In genomic region chr2:121974919-121975654, GRCh38 we compare ENCODE assay signal across 8 cellular contexts.
DNase-seq lines count a peak whose midpoint lies in the region; ATAC-seq and TF ChIP-seq lines count a peak whose summit lies in the region.

No MANE protein-coding gene starts in this region.

- H3K27ac Mint-ChIP-seq in naive thymus-derived CD4-positive, alpha-beta T cell, result peak overlapping the region in 3 of 9 donors; percentile 21 to 66 (median 25)

- intact Hi-C loops in esophagus squamous epithelium (cut with DNase I), result no loop called here
- intact Hi-C loops in naive thymus-derived CD4-positive, alpha-beta T cell (cut with micrococcal nuclease), result loop anchor here (1.0 to 2.0 kb wide), 2 partner anchors 444 to 476 kb away; partner anchors contain the start of gene RNU4ATAC (in 1 of the 2)

- DNase-seq in HT-29 (ENCODE audit: low spot score) (peak; percentile 96), NOMO-1 (lab: John Stamatoyannopoulos, UW; ENCODE audit: unreplicated experiment in 2 of 2) (peak; percentile 57 to 68), activated T-cell treated with anti-CD3 and anti-CD28 coated beads for 1 hour (ENCODE audit: low read depth) (peak; percentile 3), esophagus squamous epithelium (lab: John Stamatoyannopoulos, UW) (no peak)
- DNase-seq in naive thymus-derived CD4-positive, alpha-beta T cell, result peak; percentile 12 to 70 (median 59)

- no peak for TF ChIP-seq POLR2A in esophagus squamous epithelium (IDR thresholded peaks at IDR 0.05)

- POLR2A ChIA-PET in naive thymus-derived CD4-positive, alpha-beta T cell (lab: Charles Lee), result no interaction called here

- H3K27ac ChIP-seq in DOHH2 (ENCODE audit: low read depth, low read length) (no peak overlapping the region), esophagus squamous epithelium (no peak overlapping the region), thymus (ENCODE audit: low read depth) (no peak overlapping the region)
- H3K27ac ChIP-seq in naive thymus-derived CD4-positive, alpha-beta T cell (ENCODE audit: low read depth, low read length), result no peak overlapping the region

- H3K9me3 ChIP-seq in DOHH2 (ENCODE audit: control insufficient read depth, insufficient read depth, low read length) (no peaks in the 10 kb centered on the region), esophagus squamous epithelium (no peaks in the 10 kb centered on the region), thymus (ENCODE audit: control insufficient read depth) (no peaks in the 10 kb centered on the region)
- no peaks in the 10 kb centered on the region for H3K9me3 ChIP-seq in naive thymus-derived CD4-positive, alpha-beta T cell (ENCODE audit: control insufficient read depth in 2 of 3, low read length in 3 of 3)

- no peaks in the 10 kb centered on the region for H3K36me3 ChIP-seq in DOHH2 (ENCODE audit: control insufficient read depth, low read length)
- no peaks in the 10 kb centered on the region for H3K36me3 ChIP-seq in esophagus squamous epithelium
- no peaks in the 10 kb centered on the region for H3K36me3 ChIP-seq in naive thymus-derived CD4-positive, alpha-beta T cell (ENCODE audit: control insufficient read depth in 2 of 3, insufficient read depth in 3 of 3, low read length in 3 of 3)
- H3K36me3 ChIP-seq in thymus (ENCODE audit: control insufficient read depth, insufficient read depth), result no peaks in the 10 kb centered on the region

- H3K9me3 Mint-ChIP-seq in naive thymus-derived CD4-positive, alpha-beta T cell, result no peaks in the 10 kb centered on the region

- H4K20me1 ChIP-seq in DOHH2 (ENCODE audit: control insufficient read depth, insufficient read depth, low read depth, low read length), result no peaks in the 10 kb centered on the region

- H3K4me1 ChIP-seq in DOHH2 (ENCODE audit: control insufficient read depth, low read length), result peaks cover 35% of the 10 kb centered on the region
- H3K4me1 ChIP-seq in esophagus squamous epithelium, result peaks cover 0 to 19% (median 0%) of the 10 kb centered on the region in 3 donors
- H3K4me1 ChIP-seq in naive thymus-derived CD4-positive, alpha-beta T cell (ENCODE audit: control insufficient read depth in 2 of 2, insufficient read depth in 2 of 2, low read length in 2 of 2), result peaks cover 0 to 4% of the 10 kb centered on the region in 2 donors
- H3K4me1 ChIP-seq in thymus (ENCODE audit: control insufficient read depth, insufficient read depth, low read length), result no peaks in the 10 kb centered on the region

- no peaks in the 10 kb centered on the region for H3F3A ChIP-seq in DOHH2 (ENCODE audit: control insufficient read depth, insufficient read depth)

- no peaks in the 10 kb centered on the region for H3K9me2 ChIP-seq in DOHH2 (replicated peaks; ENCODE audit: control insufficient read depth, low read length)

- H3K27me3 ChIP-seq in DOHH2 (ENCODE audit: control insufficient read depth, low read length), result no peaks in the 10 kb centered on the region
- H3K27me3 ChIP-seq in esophagus squamous epithelium, result no peaks in the 10 kb centered on the region
- H3K27me3 ChIP-seq in naive thymus-derived CD4-positive, alpha-beta T cell (ENCODE audit: control insufficient read depth in 2 of 2, insufficient read depth in 2 of 2, low read length in 2 of 2), result no peaks in the 10 kb centered on the region
- no peaks in the 10 kb centered on the region for H3K27me3 ChIP-seq in thymus (ENCODE audit: control insufficient read depth, insufficient read depth)

- H3K4me3 Mint-ChIP-seq in naive thymus-derived CD4-positive, alpha-beta T cell, result peak overlapping the region; percentile 71 to 87 (median 82)

- H3K4me3 ChIP-seq in DOHH2 (ENCODE audit: low read length) (peak overlapping the region; percentile 37), esophagus squamous epithelium (peak overlapping the region in 3 of 4 donors; percentile 26 to 64 (median 34)), thymus (ENCODE audit: low read length) (peak overlapping the region; percentile 40)
- peak overlapping the region; percentile 68 for H3K4me3 ChIP-seq in naive thymus-derived CD4-positive, alpha-beta T cell (ENCODE audit: low read length)

- H3K79me2 ChIP-seq in DOHH2 (ENCODE audit: control insufficient read depth, low read length), result no peaks in the 10 kb centered on the region

- ATAC-seq in GM21515 (IDR thresholded peaks at IDR 0.05; ENCODE audit: unreplicated experiment), result peak; percentile 98
- ATAC-seq in naive thymus-derived CD4-positive, alpha-beta T cell, result peak; percentile 90

- peaks cover 0 to 20% (median 8%) of the 10 kb centered on the region in 5 donors for H3K27me3 Mint-ChIP-seq in naive thymus-derived CD4-positive, alpha-beta T cell

- CTCF ChIA-PET in naive thymus-derived CD4-positive, alpha-beta T cell (lab: Charles Lee), result no interaction called here

- H3K4me2 ChIP-seq in DOHH2 (ENCODE audit: low read length), result peak overlapping the region; percentile 68

- no peaks in the 10 kb centered on the region for H3K36me3 Mint-ChIP-seq in naive thymus-derived CD4-positive, alpha-beta T cell

- 0 to 1% methylated on average over 11 to 13 of the region's 13 CpGs for WGBS in esophagus squamous epithelium, 2 donors
- WGBS in thymus, result 5% methylated on average over 13 of the region's 13 CpGs

- TF ChIP-seq CTCF in DOHH2 (IDR thresholded peaks at IDR 0.05; ENCODE audit: low read depth, low read length, poor library complexity, severe bottlenecking), result peak; percentile 71
- peak; percentile 28 to 55 (median 32) for TF ChIP-seq CTCF in esophagus squamous epithelium (IDR thresholded peaks at IDR 0.05)

- H3K4me1 Mint-ChIP-seq in naive thymus-derived CD4-positive, alpha-beta T cell, result peaks cover 6 to 11% (median 8%) of the 10 kb centered on the region in 7 donors
